ENCODE assay signal across 24 cellular contexts in genomic region chr7:118629898-118630469, GRCh38.
"Had no signal": no experiment of that assay in that cellular context is flagged by ENCODE, and none has a peak within 500 bp of the region (broad histone marks: within the 10 kb centered on the region; RNA-seq: fewer than 3 reads in every experiment).

No MANE protein-coding gene starts in this region.

- ATAC-seq: gastrocnemius medialis; heart right ventricle; left cardiac atrium; lower lobe of right lung; natural killer cell treated with Interleukin-12 subunit alpha and Interleukin-12 subunit beta and Interleukin-15 and Interleukin-18, amount 100 ng/mL, for 72 hours; psoas muscle; sciatic nerve; stimulated activated memory B cell treated with anti-CD40 and anti-IgM and Interleukin-4, amounts not matched to agents 10 μg/mL and 1 μg/mL and 100 μg/mL, for 72 hours; upper lobe of right lung had no signal

- H3K27ac ChIP-seq: epithelial cell of prostate, esophagus muscularis mucosa, gastrocnemius medialis, heart right ventricle, left ventricle myocardium inferior, lower lobe of right lung, neutrophil, psoas muscle, spleen, testis, tibial nerve, upper lobe of right lung, vagina had no signal

- H3K36me3 ChIP-seq: esophagus muscularis mucosa, gastrocnemius medialis, heart right ventricle, left ventricle myocardium inferior, lower lobe of right lung, neutrophil, spleen, tibial nerve, upper lobe of right lung, vagina had no signal

- H3K4me3 ChIP-seq: esophagus muscularis mucosa, gastrocnemius medialis, heart right ventricle, left ventricle myocardium inferior, lower lobe of right lung, psoas muscle, spleen, testis, tibial nerve, upper lobe of right lung, vagina had no signal

- H3K27me3 ChIP-seq: esophagus muscularis mucosa, gastrocnemius medialis, heart right ventricle, neutrophil, spleen, testis, tibial nerve, upper lobe of right lung, vagina had no signal

- H3K4me1 ChIP-seq: heart right ventricle, left ventricle myocardium inferior, lower lobe of right lung, spleen, testis, upper lobe of right lung, vagina had no signal

- H3K9me3 ChIP-seq: esophagus muscularis mucosa, gastrocnemius medialis, lower lobe of right lung, neutrophil, testis, upper lobe of right lung, vagina had no signal

- DNase-seq: effector memory CD4-positive, alpha-beta T cell; gastrocnemius medialis; heart right ventricle; kidney; left cardiac atrium; left ventricle myocardium inferior; lower lobe of right lung; midbrain; psoas muscle; retina; spleen; stimulated activated CD4-positive, alpha-beta T cell treated with anti-CD3 and anti-CD28 coated beads, Interleukin-15, amount 100 ng/mL, for 24 hours; stimulated activated CD4-positive, alpha-beta T cell treated with anti-CD3 and anti-CD28 coated beads, Interleukin-1b, Interleukin-23, amount 100 ng/mL, for 48 hours; stimulated activated CD4-positive, alpha-beta T cell treated with anti-CD3 and anti-CD28 coated beads, Interleukin-4, amount 100 ng/mL, for 24 hours; testis; upper lobe of right lung had no signal
